In the genomic region with DNA sequence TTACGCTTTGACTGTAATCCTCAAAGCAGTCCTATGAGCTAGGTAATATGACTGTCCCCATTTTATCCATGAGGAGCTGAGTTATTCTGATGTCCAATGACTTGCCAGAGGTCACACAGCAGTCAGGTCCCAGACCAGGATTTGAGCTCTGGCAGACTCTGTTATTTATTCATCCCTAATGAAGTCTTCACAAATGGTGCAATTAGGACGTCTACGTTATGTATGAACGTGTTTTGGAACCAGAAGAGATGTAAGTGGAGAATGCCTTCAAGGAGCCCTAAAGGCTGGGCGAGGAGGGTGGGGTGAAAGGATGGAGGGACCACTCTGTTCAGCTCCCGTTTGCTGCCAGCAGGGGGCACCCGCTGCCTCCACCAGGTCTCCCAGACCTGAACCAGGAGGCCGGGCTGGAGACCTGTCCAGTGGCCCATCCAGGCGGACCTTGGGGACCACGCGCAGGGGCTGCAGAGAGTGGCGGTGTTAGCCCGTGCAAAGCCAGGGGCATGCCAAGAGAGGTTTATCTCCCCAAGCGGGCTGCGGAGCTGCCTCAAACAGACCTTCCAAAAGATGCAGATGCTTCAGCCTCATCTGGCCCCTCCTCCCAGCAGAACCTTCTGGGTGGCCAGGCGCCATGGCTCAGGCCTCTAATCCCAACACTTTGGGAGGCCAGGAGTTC, we compare ENCODE assay signal across 1 cellular context.
TF ChIP-seq lines count a peak whose summit lies in the region.

No MANE protein-coding gene starts in this region.

TF ChIP-seq in HepG2, 621 proteins besides CTCF, POLR2A, EP300 and RAD21 (continued from another document and continues in another):
- TF ChIP-seq, protein P1, sequence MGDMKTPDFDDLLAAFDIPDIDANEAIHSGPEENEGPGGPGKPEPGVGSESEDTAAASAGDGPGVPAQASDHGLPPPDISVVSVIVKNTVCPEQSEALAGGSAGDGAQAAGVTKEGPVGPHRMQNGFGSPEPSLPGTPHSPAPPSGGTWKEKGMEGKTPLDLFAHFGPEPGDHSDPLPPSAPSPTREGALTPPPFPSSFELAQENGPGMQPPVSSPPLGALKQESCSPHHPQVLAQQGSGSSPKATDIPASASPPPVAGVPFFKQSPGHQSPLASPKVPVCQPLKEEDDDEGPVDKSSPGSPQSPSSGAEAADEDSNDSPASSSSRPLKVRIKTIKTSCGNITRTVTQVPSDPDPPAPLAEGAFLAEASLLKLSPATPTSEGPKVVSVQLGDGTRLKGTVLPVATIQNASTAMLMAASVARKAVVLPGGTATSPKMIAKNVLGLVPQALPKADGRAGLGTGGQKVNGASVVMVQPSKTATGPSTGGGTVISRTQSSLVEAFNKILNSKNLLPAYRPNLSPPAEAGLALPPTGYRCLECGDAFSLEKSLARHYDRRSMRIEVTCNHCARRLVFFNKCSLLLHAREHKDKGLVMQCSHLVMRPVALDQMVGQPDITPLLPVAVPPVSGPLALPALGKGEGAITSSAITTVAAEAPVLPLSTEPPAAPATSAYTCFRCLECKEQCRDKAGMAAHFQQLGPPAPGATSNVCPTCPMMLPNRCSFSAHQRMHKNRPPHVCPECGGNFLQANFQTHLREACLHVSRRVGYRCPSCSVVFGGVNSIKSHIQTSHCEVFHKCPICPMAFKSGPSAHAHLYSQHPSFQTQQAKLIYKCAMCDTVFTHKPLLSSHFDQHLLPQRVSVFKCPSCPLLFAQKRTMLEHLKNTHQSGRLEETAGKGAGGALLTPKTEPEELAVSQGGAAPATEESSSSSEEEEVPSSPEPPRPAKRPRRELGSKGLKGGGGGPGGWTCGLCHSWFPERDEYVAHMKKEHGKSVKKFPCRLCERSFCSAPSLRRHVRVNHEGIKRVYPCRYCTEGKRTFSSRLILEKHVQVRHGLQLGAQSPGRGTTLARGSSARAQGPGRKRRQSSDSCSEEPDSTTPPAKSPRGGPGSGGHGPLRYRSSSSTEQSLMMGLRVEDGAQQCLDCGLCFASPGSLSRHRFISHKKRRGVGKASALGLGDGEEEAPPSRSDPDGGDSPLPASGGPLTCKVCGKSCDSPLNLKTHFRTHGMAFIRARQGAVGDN (CRISPR knock-in tag; IDR thresholded peaks at IDR 0.05) = peak; percentile 62
- no peak for TF ChIP-seq KDM6A (CRISPR knock-in tag; IDR thresholded peaks at IDR 0.05; ENCODE audit: low read depth)
- TF ChIP-seq RFXANK (CRISPR knock-in tag; IDR thresholded peaks at IDR 0.05) = no peak
- TF ChIP-seq MBNL3 (CRISPR knock-in tag; conservative IDR thresholded peaks at IDR 0.05) = no peak
- TF ChIP-seq, protein P2, sequence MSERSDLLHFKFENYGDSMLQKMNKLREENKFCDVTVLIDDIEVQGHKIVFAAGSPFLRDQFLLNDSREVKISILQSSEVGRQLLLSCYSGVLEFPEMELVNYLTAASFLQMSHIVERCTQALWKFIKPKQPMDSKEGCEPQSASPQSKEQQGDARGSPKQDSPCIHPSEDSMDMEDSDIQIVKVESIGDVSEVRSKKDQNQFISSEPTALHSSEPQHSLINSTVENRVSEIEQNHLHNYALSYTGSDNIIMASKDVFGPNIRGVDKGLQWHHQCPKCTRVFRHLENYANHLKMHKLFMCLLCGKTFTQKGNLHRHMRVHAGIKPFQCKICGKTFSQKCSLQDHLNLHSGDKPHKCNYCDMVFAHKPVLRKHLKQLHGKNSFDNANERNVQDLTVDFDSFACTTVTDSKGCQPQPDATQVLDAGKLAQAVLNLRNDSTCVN (CRISPR knock-in tag; IDR thresholded peaks at IDR 0.05; ENCODE audit: borderline replicate concordance) = no peak
- TF ChIP-seq ZNF460 (CRISPR knock-in tag; IDR thresholded peaks at IDR 0.05; ENCODE audit: borderline replicate concordance) = no peak
- no peak for TF ChIP-seq NFKB2 (CRISPR knock-in tag; IDR thresholded peaks at IDR 0.05; ENCODE audit: borderline replicate concordance)
- no peak for TF ChIP-seq SNAI1 (CRISPR knock-in tag; IDR thresholded peaks at IDR 0.05; ENCODE audit: borderline replicate concordance)
- TF ChIP-seq, protein P3, sequence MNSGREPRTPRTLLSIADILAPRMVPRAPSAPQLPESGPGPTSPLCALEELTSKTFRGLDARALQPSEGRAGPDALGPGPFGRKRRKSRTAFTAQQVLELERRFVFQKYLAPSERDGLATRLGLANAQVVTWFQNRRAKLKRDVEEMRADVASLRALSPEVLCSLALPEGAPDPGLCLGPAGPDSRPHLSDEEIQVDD (CRISPR knock-in tag; IDR thresholded peaks at IDR 0.05; ENCODE audit: borderline replicate concordance) = no peak
- TF ChIP-seq HNRNPUL1 (IDR thresholded peaks at IDR 0.05; ENCODE audit: low read depth, low read length) = no peak
- TF ChIP-seq KAT8 (CRISPR knock-in tag; IDR thresholded peaks at IDR 0.05) = no peak
- TF ChIP-seq IKZF4 (CRISPR knock-in tag; IDR thresholded peaks at IDR 0.05; ENCODE audit: borderline replicate concordance, low read depth, not compliant biosample characterization) = no peak
- TF ChIP-seq NR2F1 (CRISPR knock-in tag; IDR thresholded peaks at IDR 0.05) = no peak
- TF ChIP-seq, protein P4, sequence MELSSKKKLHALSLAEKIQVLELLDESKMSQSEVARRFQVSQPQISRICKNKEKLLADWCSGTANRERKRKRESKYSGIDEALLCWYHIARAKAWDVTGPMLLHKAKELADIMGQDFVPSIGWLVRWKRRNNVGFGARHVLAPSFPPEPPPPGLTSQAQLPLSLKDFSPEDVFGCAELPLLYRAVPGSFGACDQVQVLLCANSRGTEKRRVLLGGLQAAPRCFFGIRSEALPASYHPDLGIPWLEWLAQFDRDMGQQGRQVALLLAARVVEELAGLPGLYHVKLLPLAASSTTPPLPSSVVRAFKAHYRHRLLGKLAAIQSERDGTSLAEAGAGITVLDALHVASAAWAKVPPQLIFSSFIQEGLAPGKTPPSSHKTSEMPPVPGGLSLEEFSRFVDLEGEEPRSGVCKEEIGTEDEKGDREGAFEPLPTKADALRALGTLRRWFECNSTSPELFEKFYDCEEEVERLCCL (CRISPR knock-in tag; IDR thresholded peaks at IDR 0.05; ENCODE audit: borderline replicate concordance) = no peak
- TF ChIP-seq, protein P5, sequence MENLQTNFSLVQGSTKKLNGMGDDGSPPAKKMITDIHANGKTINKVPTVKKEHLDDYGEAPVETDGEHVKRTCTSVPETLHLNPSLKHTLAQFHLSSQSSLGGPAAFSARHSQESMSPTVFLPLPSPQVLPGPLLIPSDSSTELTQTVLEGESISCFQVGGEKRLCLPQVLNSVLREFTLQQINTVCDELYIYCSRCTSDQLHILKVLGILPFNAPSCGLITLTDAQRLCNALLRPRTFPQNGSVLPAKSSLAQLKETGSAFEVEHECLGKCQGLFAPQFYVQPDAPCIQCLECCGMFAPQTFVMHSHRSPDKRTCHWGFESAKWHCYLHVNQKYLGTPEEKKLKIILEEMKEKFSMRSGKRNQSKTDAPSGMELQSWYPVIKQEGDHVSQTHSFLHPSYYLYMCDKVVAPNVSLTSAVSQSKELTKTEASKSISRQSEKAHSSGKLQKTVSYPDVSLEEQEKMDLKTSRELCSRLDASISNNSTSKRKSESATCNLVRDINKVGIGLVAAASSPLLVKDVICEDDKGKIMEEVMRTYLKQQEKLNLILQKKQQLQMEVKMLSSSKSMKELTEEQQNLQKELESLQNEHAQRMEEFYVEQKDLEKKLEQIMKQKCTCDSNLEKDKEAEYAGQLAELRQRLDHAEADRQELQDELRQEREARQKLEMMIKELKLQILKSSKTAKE (CRISPR knock-in tag; IDR thresholded peaks at IDR 0.05; ENCODE audit: borderline replicate concordance) = no peak
- no peak for TF ChIP-seq ZNF205 (CRISPR knock-in tag; IDR thresholded peaks at IDR 0.05)
- TF ChIP-seq, protein P6, sequence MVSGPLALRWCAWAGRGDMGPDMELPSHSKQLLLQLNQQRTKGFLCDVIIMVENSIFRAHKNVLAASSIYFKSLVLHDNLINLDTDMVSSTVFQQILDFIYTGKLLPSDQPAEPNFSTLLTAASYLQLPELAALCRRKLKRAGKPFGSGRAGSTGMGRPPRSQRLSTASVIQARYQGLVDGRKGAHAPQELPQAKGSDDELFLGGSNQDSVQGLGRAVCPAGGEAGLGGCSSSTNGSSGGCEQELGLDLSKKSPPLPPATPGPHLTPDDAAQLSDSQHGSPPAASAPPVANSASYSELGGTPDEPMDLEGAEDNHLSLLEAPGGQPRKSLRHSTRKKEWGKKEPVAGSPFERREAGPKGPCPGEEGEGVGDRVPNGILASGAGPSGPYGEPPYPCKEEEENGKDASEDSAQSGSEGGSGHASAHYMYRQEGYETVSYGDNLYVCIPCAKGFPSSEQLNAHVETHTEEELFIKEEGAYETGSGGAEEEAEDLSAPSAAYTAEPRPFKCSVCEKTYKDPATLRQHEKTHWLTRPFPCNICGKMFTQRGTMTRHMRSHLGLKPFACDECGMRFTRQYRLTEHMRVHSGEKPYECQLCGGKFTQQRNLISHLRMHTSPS (CRISPR knock-in tag; IDR thresholded peaks at IDR 0.05; ENCODE audit: low read depth) = no peak
- TF ChIP-seq SMYD3 (CRISPR knock-in tag; IDR thresholded peaks at IDR 0.05) = no peak
- no peak for TF ChIP-seq IKZF1 (IDR thresholded peaks at IDR 0.05)
- TF ChIP-seq HMG20A (CRISPR knock-in tag; IDR thresholded peaks at IDR 0.05; ENCODE audit: borderline replicate concordance) = no peak
- TF ChIP-seq, protein P7, sequence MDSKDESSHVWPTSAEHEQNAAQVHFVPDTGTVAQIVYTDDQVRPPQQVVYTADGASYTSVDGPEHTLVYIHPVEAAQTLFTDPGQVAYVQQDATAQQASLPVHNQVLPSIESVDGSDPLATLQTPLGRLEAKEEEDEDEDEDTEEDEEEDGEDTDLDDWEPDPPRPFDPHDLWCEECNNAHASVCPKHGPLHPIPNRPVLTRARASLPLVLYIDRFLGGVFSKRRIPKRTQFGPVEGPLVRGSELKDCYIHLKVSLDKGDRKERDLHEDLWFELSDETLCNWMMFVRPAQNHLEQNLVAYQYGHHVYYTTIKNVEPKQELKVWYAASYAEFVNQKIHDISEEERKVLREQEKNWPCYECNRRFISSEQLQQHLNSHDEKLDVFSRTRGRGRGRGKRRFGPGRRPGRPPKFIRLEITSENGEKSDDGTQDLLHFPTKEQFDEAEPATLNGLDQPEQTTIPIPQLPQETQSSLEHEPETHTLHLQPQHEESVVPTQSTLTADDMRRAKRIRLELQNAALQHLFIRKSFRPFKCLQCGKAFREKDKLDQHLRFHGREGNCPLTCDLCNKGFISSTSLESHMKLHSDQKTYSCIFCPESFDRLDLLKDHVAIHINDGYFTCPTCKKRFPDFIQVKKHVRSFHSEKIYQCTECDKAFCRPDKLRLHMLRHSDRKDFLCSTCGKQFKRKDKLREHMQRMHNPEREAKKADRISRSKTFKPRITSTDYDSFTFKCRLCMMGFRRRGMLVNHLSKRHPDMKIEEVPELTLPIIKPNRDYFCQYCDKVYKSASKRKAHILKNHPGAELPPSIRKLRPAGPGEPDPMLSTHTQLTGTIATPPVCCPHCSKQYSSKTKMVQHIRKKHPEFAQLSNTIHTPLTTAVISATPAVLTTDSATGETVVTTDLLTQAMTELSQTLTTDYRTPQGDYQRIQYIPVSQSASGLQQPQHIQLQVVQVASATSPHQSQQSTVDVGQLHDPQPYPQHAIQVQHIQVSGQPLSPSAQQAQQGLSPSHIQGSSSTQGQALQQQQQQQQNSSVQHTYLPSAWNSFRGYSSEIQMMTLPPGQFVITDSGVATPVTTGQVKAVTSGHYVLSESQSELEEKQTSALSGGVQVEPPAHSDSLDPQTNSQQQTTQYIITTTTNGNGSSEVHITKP (CRISPR knock-in tag; IDR thresholded peaks at IDR 0.05; ENCODE audit: low read depth) = peak; percentile 37; the same call in 1 of the 2 replicates
- TF ChIP-seq CEBPB (IDR thresholded peaks at IDR 0.05; ENCODE audit: borderline replicate concordance, low read depth, low read length) = no peak
- TF ChIP-seq, protein P8, sequence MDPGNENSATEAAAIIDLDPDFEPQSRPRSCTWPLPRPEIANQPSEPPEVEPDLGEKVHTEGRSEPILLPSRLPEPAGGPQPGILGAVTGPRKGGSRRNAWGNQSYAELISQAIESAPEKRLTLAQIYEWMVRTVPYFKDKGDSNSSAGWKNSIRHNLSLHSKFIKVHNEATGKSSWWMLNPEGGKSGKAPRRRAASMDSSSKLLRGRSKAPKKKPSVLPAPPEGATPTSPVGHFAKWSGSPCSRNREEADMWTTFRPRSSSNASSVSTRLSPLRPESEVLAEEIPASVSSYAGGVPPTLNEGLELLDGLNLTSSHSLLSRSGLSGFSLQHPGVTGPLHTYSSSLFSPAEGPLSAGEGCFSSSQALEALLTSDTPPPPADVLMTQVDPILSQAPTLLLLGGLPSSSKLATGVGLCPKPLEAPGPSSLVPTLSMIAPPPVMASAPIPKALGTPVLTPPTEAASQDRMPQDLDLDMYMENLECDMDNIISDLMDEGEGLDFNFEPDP (CRISPR knock-in tag; conservative IDR thresholded peaks at IDR 0.05) = no peak
- TF ChIP-seq ZNF703 (CRISPR knock-in tag; IDR thresholded peaks at IDR 0.05; ENCODE audit: borderline replicate concordance) = no peak
- TF ChIP-seq, protein P9, sequence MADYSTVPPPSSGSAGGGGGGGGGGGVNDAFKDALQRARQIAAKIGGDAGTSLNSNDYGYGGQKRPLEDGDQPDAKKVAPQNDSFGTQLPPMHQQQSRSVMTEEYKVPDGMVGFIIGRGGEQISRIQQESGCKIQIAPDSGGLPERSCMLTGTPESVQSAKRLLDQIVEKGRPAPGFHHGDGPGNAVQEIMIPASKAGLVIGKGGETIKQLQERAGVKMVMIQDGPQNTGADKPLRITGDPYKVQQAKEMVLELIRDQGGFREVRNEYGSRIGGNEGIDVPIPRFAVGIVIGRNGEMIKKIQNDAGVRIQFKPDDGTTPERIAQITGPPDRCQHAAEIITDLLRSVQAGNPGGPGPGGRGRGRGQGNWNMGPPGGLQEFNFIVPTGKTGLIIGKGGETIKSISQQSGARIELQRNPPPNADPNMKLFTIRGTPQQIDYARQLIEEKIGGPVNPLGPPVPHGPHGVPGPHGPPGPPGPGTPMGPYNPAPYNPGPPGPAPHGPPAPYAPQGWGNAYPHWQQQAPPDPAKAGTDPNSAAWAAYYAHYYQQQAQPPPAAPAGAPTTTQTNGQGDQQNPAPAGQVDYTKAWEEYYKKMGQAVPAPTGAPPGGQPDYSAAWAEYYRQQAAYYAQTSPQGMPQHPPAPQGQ (CRISPR knock-in tag; IDR thresholded peaks at IDR 0.05; ENCODE audit: borderline replicate concordance) = no peak
- no peak for TF ChIP-seq TGIF2 (CRISPR knock-in tag; IDR thresholded peaks at IDR 0.05)
